Comparison of ENCODE assay signal across 11 cellular contexts in genomic region chr7:47579458-47579857, GRCh38. TPM values are rescaled to one million over a fixed set of nuclear protein-coding genes. Genes with fewer than 3 reads are reported as not detected.
A peak's percentile ranks its signal among the peaks of the same experiment; 100 is the strongest.
DNase-seq lines count a peak whose midpoint lies in the region; ATAC-seq and TF ChIP-seq lines count a peak whose summit lies in the region.
"Had no signal": no experiment of that assay in that cellular context is flagged by ENCODE, and none has a peak within 500 bp of the region (broad histone marks: within the 10 kb centered on the region; RNA-seq: fewer than 3 reads in every experiment).

No MANE protein-coding gene starts in this region.

- H3K9me3 Mint-ChIP-seq in MCF 10A (ENCODE audit: unreplicated experiment), result no peaks in the 10 kb centered on the region

- H3K36me3 ChIP-seq in mammary epithelial cell (ENCODE audit: insufficient read depth, low read length) (no peaks in the 10 kb centered on the region), osteoblast (ENCODE audit: insufficient read depth, low read length) (peaks cover 23% of the 10 kb centered on the region), uterus (no peaks in the 10 kb centered on the region)

- H3K27me3 ChIP-seq in mammary epithelial cell (ENCODE audit: insufficient read depth, low read length) (no peaks in the 10 kb centered on the region), osteoblast (ENCODE audit: insufficient read depth, low read length) (no peaks in the 10 kb centered on the region), uterus (no peaks in the 10 kb centered on the region)

- no peak overlapping the region for H3K9ac ChIP-seq in mammary epithelial cell (ENCODE audit: insufficient read depth, low read length)

- H3K9me3 ChIP-seq in mammary epithelial cell (replicated peaks; ENCODE audit: insufficient read depth, low read length) (no peaks in the 10 kb centered on the region), osteoblast (ENCODE audit: low read depth, low read length) (no peaks in the 10 kb centered on the region), uterus (no peaks in the 10 kb centered on the region)

- peaks cover 52% of the 10 kb centered on the region for H3K79me2 ChIP-seq in mammary epithelial cell (ENCODE audit: insufficient read depth, low read length)
- peaks cover 59% of the 10 kb centered on the region for H3K79me2 ChIP-seq in osteoblast (ENCODE audit: insufficient read depth, low read length)

- TF ChIP-seq POLR2A in uterus (IDR thresholded peaks at IDR 0.05), result no peak

- H3K36me3 Mint-ChIP-seq in MCF 10A (ENCODE audit: insufficient read depth, unreplicated experiment), result peaks cover 20% of the 10 kb centered on the region

- DNase-seq in MCF 10A (ENCODE audit: unreplicated experiment), result no peak
- DNase-seq in mammary epithelial cell, result no peak
- no peak for DNase-seq in coronary artery (ENCODE audit: low spot score)
- DNase-seq in osteoblast (ENCODE audit: insufficient read length, low spot score, missing footprints), result no peak
- no peak for DNase-seq in uterus
- DNase-seq in posterior vena cava (ENCODE audit: low spot score), result no peak
- no peak for DNase-seq in cerebellar cortex (ENCODE audit: low spot score)
- DNase-seq: dermis blood vessel endothelial cell, head of caudate nucleus, SHP77 treated with DMSO at 0.1 percent for 48 hours had no signal

- intact Hi-C loops in MCF 10A (cut with micrococcal nuclease), result no loop called here
- intact Hi-C loops in mammary epithelial cell (cut with micrococcal nuclease), result no loop called here
- intact Hi-C loops in uterus (cut with DNase I; ENCODE audit: low total_unique reads), result no loop called here
- intact Hi-C loops in posterior vena cava (cut with DNase I), result loop anchor here in 1 of 2 donors (10.0 kb wide), 1 partner anchor 125 kb away; no protein-coding TSS in a partner anchor

- H3K27me3 Mint-ChIP-seq in MCF 10A (ENCODE audit: insufficient read depth, unreplicated experiment), result no peaks in the 10 kb centered on the region

- 100% methylated on average over 3 of the region's 3 CpGs for WGBS in mammary epithelial cell (ENCODE audit: low coverage, missing lambda C conversion rate)

- dilution Hi-C loops in mammary epithelial cell (cut with HindIII; ENCODE audit: low sequenced_read_pairs), result no loop called here

- CTCF ChIA-PET in MCF 10A (lab: Yijun Ruan, JAX), result interaction anchor here (0.9 kb wide), 1 partner anchor 73 kb away, joined by 4 read pairs; no protein-coding TSS in a partner anchor
- CTCF ChIA-PET in mammary epithelial cell (lab: Charles Lee; ENCODE audit: low non-redundant PET), result interaction anchor here (0.7 kb wide), 1 partner anchor 133 kb away, joined by 4 read pairs; no protein-coding TSS in a partner anchor

- H3K4me1 Mint-ChIP-seq in MCF 10A (ENCODE audit: insufficient read depth, unreplicated experiment), result peaks cover 46% of the 10 kb centered on the region

- no peak for ATAC-seq in GM21447 (IDR thresholded peaks at IDR 0.05; ENCODE audit: unreplicated experiment)

- H2AFZ ChIP-seq in mammary epithelial cell (ENCODE audit: low read depth, low read length) (no peak overlapping the region), osteoblast (ENCODE audit: low read length) (no peak overlapping the region)

- BruUV-seq in MCF 10A (replicated peaks; lab: Mats Ljungman, UMichigan) (no TSS peak), mammary epithelial cell (replicated peaks; lab: Mats Ljungman, UMichigan) (no TSS peak)

- H3K27ac ChIP-seq in mammary epithelial cell (ENCODE audit: insufficient read depth, low read depth, low read length), result no peak overlapping the region
- peak overlapping the region; percentile 88 to 96 for H3K27ac ChIP-seq in coronary artery
- H3K27ac ChIP-seq in osteoblast (ENCODE audit: low read depth, low read length), result peak overlapping the region; percentile 87
- peak overlapping the region; percentile 91 to 96 for H3K27ac ChIP-seq in uterus

- H4K20me1 ChIP-seq in mammary epithelial cell (ENCODE audit: insufficient read depth, low read length) (no peaks in the 10 kb centered on the region), osteoblast (ENCODE audit: insufficient read depth, low read length) (no peaks in the 10 kb centered on the region)

- H3K27ac Mint-ChIP-seq in MCF 10A (ENCODE audit: low read depth, unreplicated experiment), result no peak overlapping the region

- POLR2A ChIA-PET in MCF 10A (lab: Yijun Ruan, JAX), result interaction anchor here (0.7 to 1.4 kb wide), 4 partner anchors 8 to 26 kb away, joined by 3 to 5 read pairs (median 4); no protein-coding TSS in a partner anchor

- H3K4me3 Mint-ChIP-seq in MCF 10A (ENCODE audit: unreplicated experiment), result peak overlapping the region; percentile 94

- H3K4me3 ChIP-seq in mammary epithelial cell (replicated peaks in 1 of 3; ENCODE audit: insufficient read depth in 1 of 3, low read depth in 2 of 3, low read length in 3 of 3), result no peak overlapping the region
- H3K4me3 ChIP-seq in coronary artery, result peak overlapping the region; percentile 95
- H3K4me3 ChIP-seq in osteoblast (ENCODE audit: insufficient read depth, low read length), result peak overlapping the region; percentile 4
- no peak overlapping the region for H3K4me3 ChIP-seq in uterus

- in situ Hi-C loops in mammary epithelial cell (cut with MboI; ENCODE audit: low sequenced_read_pairs in 2 of 2), result loop anchor here in 1 of 2 donors (25.0 kb wide), 1 partner anchor 233 kb away; no protein-coding TSS in a partner anchor

- peaks cover 37% of the 10 kb centered on the region for H3K4me1 ChIP-seq in mammary epithelial cell (ENCODE audit: insufficient read depth, low read length)
- peaks cover 66% of the 10 kb centered on the region for H3K4me1 ChIP-seq in osteoblast (ENCODE audit: insufficient read depth, low read length)
- H3K4me1 ChIP-seq in uterus, result peaks cover 4 to 11% of the 10 kb centered on the region in 2 donors

- H3K4me2 ChIP-seq in mammary epithelial cell (ENCODE audit: insufficient read depth, low read depth, low read length), result no peak overlapping the region
- H3K4me2 ChIP-seq in osteoblast (ENCODE audit: insufficient read depth, low read length), result peak overlapping the region; percentile 87

- no peak for TF ChIP-seq CTCF in MCF 10A (IDR thresholded peaks at IDR 0.05; ENCODE audit: unreplicated experiment)
- TF ChIP-seq CTCF in mammary epithelial cell (conservative IDR thresholded peaks at IDR 0.05 in 1 of 2, IDR thresholded peaks at IDR 0.05 in 1 of 2; ENCODE audit: extremely low read depth in 1 of 2, insufficient read depth in 1 of 2, low read depth in 1 of 2, low read length in 2 of 2), result no peak
- no peak for TF ChIP-seq CTCF in coronary artery (IDR thresholded peaks at IDR 0.05)
- no peak for TF ChIP-seq CTCF in osteoblast (IDR thresholded peaks at IDR 0.05; ENCODE audit: extremely low read depth, low read depth, low read length)
- no peak for TF ChIP-seq CTCF in uterus (IDR thresholded peaks at IDR 0.05)

RNA-seq across cellular contexts. Expression of gene TNS3, which starts 2.5 kb away (rescaled TPM):
- total RNA-seq in MCF 10A (2022) (30.1 and 33.3 TPM in 2 replicates), mammary epithelial cell (10 to 100 TPM; 15.0 to 43.5 TPM), osteoblast (67.3 and 88.1 TPM in 2 replicates), uterus (100 to 1,000 TPM in 1 of 4 donors, 10 to 100 TPM in 3; 27.2 to 110 (median 47.5) TPM), posterior vena cava (10 to 100 TPM; 64.8 to 69.3 TPM)
- polyA plus RNA-seq in mammary epithelial cell, result 12.9 TPM
- polyA minus RNA-seq in mammary epithelial cell, result 27.8 TPM

Comparison
In these comparisons a context has a peak if more than half of its experiments do, and no peak if none do; other contexts are left out.
1. H3K4me3 ChIP-seq: peak in coronary artery (single experiment) and osteoblast (single experiment); none in mammary epithelial cell (0 of 3) and uterus (0 of 2).